Comparison of ENCODE assay signal across 28 cellular contexts in the genomic region with DNA sequence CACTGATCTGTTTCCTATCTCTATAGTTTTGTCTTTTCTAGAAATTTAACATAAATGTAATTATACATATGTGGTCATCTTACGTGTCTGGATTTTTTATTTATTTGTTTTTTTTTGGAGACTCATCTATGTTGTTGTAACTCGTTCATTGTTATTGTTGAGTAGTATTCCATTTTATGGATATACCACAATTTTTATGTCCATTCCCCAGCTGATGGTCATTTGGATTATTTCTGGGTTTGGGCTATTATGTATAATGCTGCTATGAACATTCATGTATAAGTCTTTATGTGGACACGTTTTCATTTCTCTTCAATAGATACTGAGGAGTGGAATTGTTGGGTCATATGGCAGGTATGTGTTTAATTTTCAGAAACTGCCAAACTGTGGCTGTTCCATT.
"Had no signal": no experiment of that assay in that cellular context is flagged by ENCODE, and none has a peak within 500 bp of the region (broad histone marks: within the 10 kb centered on the region; RNA-seq: fewer than 3 reads in every experiment).

No MANE protein-coding gene starts in this region.

- H3K9me3 ChIP-seq: colonic mucosa, esophagus squamous epithelium, gastrocnemius medialis had no signal

- ATAC-seq: effector memory CD8-positive, alpha-beta T cell; esophagus mucosa; foreskin keratinocyte; gastrocnemius medialis; gastroesophageal sphincter; heart left ventricle; heart right ventricle had no signal

- DNase-seq: colonic mucosa; cortex of kidney; dermis blood vessel endothelial cell; dorsolateral prefrontal cortex; effector CD4-positive, alpha-beta T cell; effector CD8-positive, alpha-beta T cell; effector memory CD4-positive, alpha-beta T cell; effector memory CD8-positive, alpha-beta T cell; endodermal cell; erythroblast; esophagus squamous epithelium; foreskin fibroblast; foreskin keratinocyte; foreskin melanocyte; gastrocnemius medialis; glutamatergic neuron; head of caudate nucleus; heart left ventricle; heart right ventricle had no signal

- H3K27me3 ChIP-seq: colonic mucosa, dorsolateral prefrontal cortex, esophagus muscularis mucosa, esophagus squamous epithelium, foreskin keratinocyte, gastrocnemius medialis, gastroesophageal sphincter, heart left ventricle, heart right ventricle, hepatocyte had no signal

- H3K4me1 ChIP-seq: colonic mucosa, esophagus muscularis mucosa, esophagus squamous epithelium, foreskin keratinocyte, gastrocnemius medialis, gastroesophageal sphincter, heart left ventricle, heart right ventricle had no signal

- H3K27ac ChIP-seq: colonic mucosa, coronary artery, dorsolateral prefrontal cortex, epithelial cell of prostate, esophagus muscularis mucosa, esophagus squamous epithelium, foreskin keratinocyte, gastrocnemius medialis, gastroesophageal sphincter, heart left ventricle, heart right ventricle, hepatocyte had no signal

- H3K4me2 ChIP-seq: hepatocyte had no signal

- H3K4me3 ChIP-seq: colonic mucosa, coronary artery, dorsolateral prefrontal cortex, esophagus muscularis mucosa, esophagus squamous epithelium, gastrocnemius medialis, gastroesophageal sphincter, heart left ventricle, heart right ventricle, hepatocyte had no signal

- H3K36me3 ChIP-seq: colonic mucosa, esophagus squamous epithelium, gastrocnemius medialis, heart left ventricle, heart right ventricle had no signal

- H2AFZ ChIP-seq: hepatocyte had no signal

- H3K79me2 ChIP-seq: hepatocyte had no signal

- FAIRE-seq: endometrium, endothelial cell of umbilical vein, frontal cortex had no signal
